9 cellular contexts compared by ENCODE assay signal in the genomic region with DNA sequence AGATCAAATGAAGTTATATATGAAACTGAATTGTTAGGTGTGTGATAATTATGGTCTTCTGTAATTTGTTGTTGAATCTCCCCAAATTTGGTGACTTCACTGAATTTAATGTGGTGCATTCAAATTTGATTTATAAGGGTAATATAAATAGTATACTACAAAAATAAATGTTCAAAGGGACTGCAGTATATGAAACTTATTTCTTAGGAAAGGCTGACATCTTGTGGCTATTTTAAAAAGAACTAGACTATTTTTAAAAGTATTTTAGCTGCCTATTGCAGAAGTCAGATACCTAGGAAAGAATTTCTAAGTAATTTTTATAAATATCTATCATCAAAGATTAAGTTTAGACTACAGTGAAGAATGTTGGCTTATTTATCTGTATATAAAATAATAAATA. TPM values are rescaled to one million over a fixed set of nuclear protein-coding genes. Genes with fewer than 3 reads are reported as not detected.
A peak's percentile ranks its signal among the peaks of the same experiment; 100 is the strongest.
DNase-seq lines count a peak whose midpoint lies in the region; ATAC-seq, FAIRE-seq and TF ChIP-seq lines count a peak whose summit lies in the region.
"Had no signal": no experiment of that assay in that cellular context is flagged by ENCODE, and none has a peak within 500 bp of the region (broad histone marks: within the 10 kb centered on the region; RNA-seq: fewer than 3 reads in every experiment).

No MANE protein-coding gene starts in this region.

- DNase-seq in NCI-H345 (lab: John Stamatoyannopoulos, UW) (peak; percentile 9), NCI-H345 treated with DMSO at 0.1 percent for 48 hours (lab: John Stamatoyannopoulos, UW; ENCODE audit: unreplicated experiment) (no peak), LoVo (ENCODE audit: low spot score) (peak; percentile 63), bronchial epithelial cell (ENCODE audit: low read depth) (peak; percentile 44)
- no peak for DNase-seq in activated effector memory CD4-positive, alpha-beta T cell treated with Interleukin-2 at 50 U/mL for 16 hours
- DNase-seq in stimulated activated CD4-positive, alpha-beta T cell treated with anti-CD3 and anti-CD28 coated beads, Interleukin-4, amount 100 ng/mL, for 4 hours, result no peak

- no peaks in the 10 kb centered on the region for H3K9me2 ChIP-seq in neural cell (ENCODE audit: insufficient read depth, low read length)

- no peak overlapping the region for H3K9ac ChIP-seq in neural cell (ENCODE audit: low read length)

- FAIRE-seq in bronchial epithelial cell (lab: Jason Lieb, UNC), result no peak

- no peak for ATAC-seq in GM19463 (IDR thresholded peaks at IDR 0.05; ENCODE audit: unreplicated experiment)
- ATAC-seq: naive thymus-derived CD4-positive, alpha-beta T cell had no signal

- no peak for TF ChIP-seq EP300 in neural cell (conservative IDR thresholded peaks at IDR 0.05; ENCODE audit: poor library complexity, severe bottlenecking)

- H3K36me3 ChIP-seq in bronchial epithelial cell (ENCODE audit: control insufficient read depth, insufficient read depth, low read length), result no peaks in the 10 kb centered on the region
- H3K36me3 ChIP-seq in neural cell (ENCODE audit: insufficient read depth, low read length), result no peaks in the 10 kb centered on the region

- no peaks in the 10 kb centered on the region for H3K79me2 ChIP-seq in neural cell (replicated peaks; ENCODE audit: insufficient read depth, low read length)

- TF ChIP-seq RAD21 in neural cell (conservative IDR thresholded peaks at IDR 0.05), result peak; percentile 80

- TF ChIP-seq CTCF in bronchial epithelial cell (IDR thresholded peaks at IDR 0.05; ENCODE audit: insufficient read depth, low read length, severe bottlenecking) (no peak), neural cell (IDR thresholded peaks at IDR 0.05; ENCODE audit: poor library complexity, severe bottlenecking) (peak; percentile 68)

- H3K27me3 ChIP-seq in bronchial epithelial cell (ENCODE audit: control insufficient read depth, insufficient read depth, low read length) (no peaks in the 10 kb centered on the region), neural cell (ENCODE audit: insufficient read depth, low read depth, low read length) (no peaks in the 10 kb centered on the region)

- H3K4me3 ChIP-seq in bronchial epithelial cell (ENCODE audit: low read depth, low read length), result no peak overlapping the region
- no peak overlapping the region for H3K4me3 ChIP-seq in neural cell (ENCODE audit: low read length)

- no peak overlapping the region for H3K4me2 ChIP-seq in neural cell (ENCODE audit: low read length)

- no peaks in the 10 kb centered on the region for H3K9me3 ChIP-seq in neural cell (ENCODE audit: low read length)

- no peaks in the 10 kb centered on the region for H4K20me1 ChIP-seq in neural cell (ENCODE audit: insufficient read depth)

- H2AFZ ChIP-seq in neural cell (ENCODE audit: low read depth, low read length), result no peak overlapping the region

- H3F3A ChIP-seq in neural cell (ENCODE audit: insufficient read depth, low read length, poor library complexity, severe bottlenecking), result no peaks in the 10 kb centered on the region

- no peak overlapping the region for H3K27ac ChIP-seq in neural cell (ENCODE audit: low read length)

TF ChIP-seq in neural cell, 6 proteins besides CTCF, POLR2A, EP300 and RAD21:
- TF ChIP-seq EZH2 (IDR thresholded peaks at IDR 0.05; ENCODE audit: borderline replicate concordance, insufficient read depth, low read length, poor library complexity, severe bottlenecking) (no peak), SMC3 (conservative IDR thresholded peaks at IDR 0.05; ENCODE audit: poor library complexity) (peak; percentile 81), POLR2AphosphoS5 (IDR thresholded peaks at IDR 0.05) (no peak)
- TF ChIP-seq, protein P1, sequence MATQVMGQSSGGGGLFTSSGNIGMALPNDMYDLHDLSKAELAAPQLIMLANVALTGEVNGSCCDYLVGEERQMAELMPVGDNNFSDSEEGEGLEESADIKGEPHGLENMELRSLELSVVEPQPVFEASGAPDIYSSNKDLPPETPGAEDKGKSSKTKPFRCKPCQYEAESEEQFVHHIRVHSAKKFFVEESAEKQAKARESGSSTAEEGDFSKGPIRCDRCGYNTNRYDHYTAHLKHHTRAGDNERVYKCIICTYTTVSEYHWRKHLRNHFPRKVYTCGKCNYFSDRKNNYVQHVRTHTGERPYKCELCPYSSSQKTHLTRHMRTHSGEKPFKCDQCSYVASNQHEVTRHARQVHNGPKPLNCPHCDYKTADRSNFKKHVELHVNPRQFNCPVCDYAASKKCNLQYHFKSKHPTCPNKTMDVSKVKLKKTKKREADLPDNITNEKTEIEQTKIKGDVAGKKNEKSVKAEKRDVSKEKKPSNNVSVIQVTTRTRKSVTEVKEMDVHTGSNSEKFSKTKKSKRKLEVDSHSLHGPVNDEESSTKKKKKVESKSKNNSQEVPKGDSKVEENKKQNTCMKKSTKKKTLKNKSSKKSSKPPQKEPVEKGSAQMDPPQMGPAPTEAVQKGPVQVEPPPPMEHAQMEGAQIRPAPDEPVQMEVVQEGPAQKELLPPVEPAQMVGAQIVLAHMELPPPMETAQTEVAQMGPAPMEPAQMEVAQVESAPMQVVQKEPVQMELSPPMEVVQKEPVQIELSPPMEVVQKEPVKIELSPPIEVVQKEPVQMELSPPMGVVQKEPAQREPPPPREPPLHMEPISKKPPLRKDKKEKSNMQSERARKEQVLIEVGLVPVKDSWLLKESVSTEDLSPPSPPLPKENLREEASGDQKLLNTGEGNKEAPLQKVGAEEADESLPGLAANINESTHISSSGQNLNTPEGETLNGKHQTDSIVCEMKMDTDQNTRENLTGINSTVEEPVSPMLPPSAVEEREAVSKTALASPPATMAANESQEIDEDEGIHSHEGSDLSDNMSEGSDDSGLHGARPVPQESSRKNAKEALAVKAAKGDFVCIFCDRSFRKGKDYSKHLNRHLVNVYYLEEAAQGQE (IDR thresholded peaks at IDR 0.05; ENCODE audit: borderline replicate concordance), result no peak
TF ChIP-seq in neural cell: peak in this region for 1.

RNA-seq across cellular contexts. Expression of a gene that starts 36.6 kb away (rescaled TPM):
- total RNA-seq in bronchial epithelial cell, result 0.13 and 0.53 TPM in 2 replicates
- 47.8 and 51.9 TPM in 2 replicates for polyA plus RNA-seq in neural cell
- 606 and 683 TPM in 2 replicates for polyA minus RNA-seq in neural cell
- polyA plus RNA-seq: naive thymus-derived CD4-positive, alpha-beta T cell had no signal

Comparison
In these comparisons a context has a peak if more than half of its experiments do, and no peak if none do; other contexts are left out.
1. DNase-seq: peak in NCI-H345 (single experiment), LoVo (single experiment) and bronchial epithelial cell (single experiment); none in NCI-H345 treated with DMSO at 0.1 percent for 48 hours (single experiment), activated effector memory CD4-positive, alpha-beta T cell treated with Interleukin-2 at 50 U/mL for 16 hours (single experiment) and stimulated activated CD4-positive, alpha-beta T cell treated with anti-CD3 and anti-CD28 coated beads, Interleukin-4, amount 100 ng/mL, for 4 hours (0 of 2).